In genomic region chr11:67269401-67270255, GRCh38 we compare ENCODE assay signal across 8 cellular contexts. TPM values are rescaled to one million over a fixed set of nuclear protein-coding genes. Genes with fewer than 3 reads are reported as not detected.
DNase-seq lines count a peak whose midpoint lies in the region; ATAC-seq, FAIRE-seq and TF ChIP-seq lines count a peak whose summit lies in the region.

No MANE protein-coding gene starts in this region.

- in situ Hi-C loops in astrocyte of the cerebellum (cut with HindIII; ENCODE audit: low sequenced_read_pairs) (no loop called here), HepG2 (cut with HindIII; ENCODE audit: extremely low pct_ligation_motif_present, low pct_unique_long_range_greater_than_20kb) (no loop called here), transverse colon (cut with MboI; ENCODE audit: low pct_ligation_motif_present in 1 of 4, low pct_unique_long_range_greater_than_20kb in 1 of 4, low sequenced_read_pairs in 3 of 4) (loop anchor here in 2 of 4 donors (5.0 to 25.0 kb wide), 2 partner anchors 48 to 118 kb away; partner anchors contain the start of gene RAD9A (in 1 of the 2))

- H3K27ac ChIP-seq in HepG2 (ENCODE audit: extremely low read length, insufficient read depth, low read length): no peak overlapping the region
- H3K27ac ChIP-seq in transverse colon: peak overlapping the region; percentile 95 to 98 (median 97)

- FAIRE-seq in HepG2 (lab: Jason Lieb, UNC): no peak

- H3K4me1 Mint-ChIP-seq in activated CD4-positive, alpha-beta T cell treated with anti-CD3 and anti-CD28 coated beads for 36 hours: peaks cover 78% of the 10 kb centered on the region

- TF ChIP-seq CTCF in astrocyte of the cerebellum (IDR thresholded peaks at IDR 0.05; ENCODE audit: low read depth, low read length, missing control alignments): no peak
- no peak for TF ChIP-seq CTCF in HepG2 (CRISPR knock-in tag; IDR thresholded peaks at IDR 0.05)
- no peak for TF ChIP-seq CTCF in transverse colon (IDR thresholded peaks at IDR 0.05)

- peaks cover 47% of the 10 kb centered on the region for H3K4me1 ChIP-seq in HepG2 (ENCODE audit: insufficient read depth, low read length)
- H3K4me1 ChIP-seq in transverse colon: peaks cover 47 to 81% (median 72%) of the 10 kb centered on the region in 4 donors

- H3K36me3 Mint-ChIP-seq in activated CD4-positive, alpha-beta T cell treated with anti-CD3 and anti-CD28 coated beads for 36 hours (ENCODE audit: low read depth): peaks cover 58% of the 10 kb centered on the region

- intact Hi-C loops in activated CD4-positive, alpha-beta T cell treated with anti-CD3 and anti-CD28 coated beads for 36 hours (cut with DNase I, micrococcal nuclease): loop anchor here (2.0 to 5.0 kb wide), 5 partner anchors 29 to 218 kb away; partner anchors contain the start of genes AIP (in 1 of the 2), PPP1CA (in 1 of the 2) and TBC1D10C (in 1 of the 2)
- intact Hi-C loops in HepG2 (cut with micrococcal nuclease; ENCODE audit: unreplicated experiment): no loop called here
- intact Hi-C loops in transverse colon (cut with DNase I; ENCODE audit: low total_unique reads): loop anchor here (10.0 kb wide), 1 partner anchor 635 kb away; the partner anchor contains the start of gene RBM4

- no peaks in the 10 kb centered on the region for H3K9me3 ChIP-seq in HepG2 (ENCODE audit: low read length)
- H3K9me3 ChIP-seq in transverse colon: no peaks in the 10 kb centered on the region

- H3K4me3 Mint-ChIP-seq in activated CD4-positive, alpha-beta T cell treated with anti-CD3 and anti-CD28 coated beads for 36 hours: peak overlapping the region; percentile 98

- peak overlapping the region; percentile 99 for H3K27ac Mint-ChIP-seq in activated CD4-positive, alpha-beta T cell treated with anti-CD3 and anti-CD28 coated beads for 36 hours

- H3K27me3 ChIP-seq in HepG2 (ENCODE audit: control insufficient read depth in 1 of 2, insufficient read depth in 2 of 2, low read length in 2 of 2): no peaks in the 10 kb centered on the region
- no peaks in the 10 kb centered on the region for H3K27me3 ChIP-seq in transverse colon

- WGBS in HepG2 (ENCODE audit: low lambda C conversion rate): 98% methylated on average over 5 of the region's 15 CpGs
- 10 to 27% methylated on average over 2 to 15 of the region's 15 CpGs for WGBS in transverse colon (ENCODE audit: low coverage in 1 of 2), 2 donors

- 0 out of 2 replicates have a peak overlapping the region, but pooled peaks have one; percentile 1 for H3K9ac ChIP-seq in HepG2 (ENCODE audit: insufficient read depth, low read depth, low read length)

- H2AFZ ChIP-seq in HepG2 (ENCODE audit: low read length): no peak overlapping the region

- BruUV-seq in HepG2 (replicated peaks; lab: Mats Ljungman, UMichigan): no TSS peak

- H3K27me3 Mint-ChIP-seq in activated CD4-positive, alpha-beta T cell treated with anti-CD3 and anti-CD28 coated beads for 36 hours: no peaks in the 10 kb centered on the region

- ATAC-seq in activated CD4-positive, alpha-beta T cell treated with anti-CD3 and anti-CD28 coated beads for 36 hours: no peak
- no peak for ATAC-seq in HepG2
- ATAC-seq in HG03342 (IDR thresholded peaks at IDR 0.05; ENCODE audit: unreplicated experiment): no peak

- H3K36me3 ChIP-seq in HepG2 (replicated peaks in 1 of 2; ENCODE audit: control insufficient read depth in 1 of 2, insufficient read depth in 2 of 2, low read length in 2 of 2): peaks cover 12 to 47% of the 10 kb centered on the region in 2 experiments
- H3K36me3 ChIP-seq in transverse colon: no peaks in the 10 kb centered on the region

- H3K4me3 ChIP-seq in astrocyte of the cerebellum (ENCODE audit: low read depth, low read length) (peak overlapping the region; percentile 0), HepG2 (replicated peaks in 1 of 3; ENCODE audit: insufficient read depth in 1 of 3, low read depth in 2 of 3, low read length in 3 of 3) (no peak overlapping the region), transverse colon (peak overlapping the region in 2 of 4 donors; percentile 21 to 95)

- POLR2A ChIA-PET in activated CD4-positive, alpha-beta T cell treated with anti-CD3 and anti-CD28 coated beads for 36 hours (lab: Charles Lee): interaction anchor here (0.6 to 2.4 kb wide), 5 partner anchors 8 to 637 kb away, joined by 3 to 7 read pairs (median 3); no protein-coding TSS in a partner anchor
- POLR2A ChIA-PET in HepG2 (lab: Yijun Ruan, JAX): interaction anchor here (4.5 kb wide), 1 partner anchor 19 kb away, joined by 19 read pairs; the partner anchor contains the start of gene ANKRD13D

- CTCF ChIA-PET in activated CD4-positive, alpha-beta T cell treated with anti-CD3 and anti-CD28 coated beads for 36 hours (lab: Charles Lee): interaction anchor here (0.8 to 3.1 kb wide), 10 partner anchors 8 to 111 kb away, joined by 3 to 15 read pairs (median 4); no protein-coding TSS in a partner anchor
- CTCF ChIA-PET in HepG2 (lab: Yijun Ruan, JAX; ENCODE audit: low intra/inter-chr PET ratio, low total read pairs): no interaction called here

- TF ChIP-seq RAD21 in HepG2 (CRISPR knock-in tag; IDR thresholded peaks at IDR 0.05): no peak

- peaks cover 68% of the 10 kb centered on the region for H3K79me2 ChIP-seq in HepG2 (ENCODE audit: insufficient read depth, low read length)

- DNase-seq in activated CD4-positive, alpha-beta T cell treated with anti-CD3 and anti-CD28 coated beads for 36 hours: peak; percentile 37
- no peak for DNase-seq in activated CD4-positive, alpha-beta T cell treated with anti-CD3 and anti-CD28 coated beads, Interleukin-2, amount 50 U/mL, for 1 hour
- DNase-seq in astrocyte of the cerebellum (ENCODE audit: low read depth) (no peak), HepG2 (ENCODE audit: low spot score) (no peak), transverse colon (peak; percentile 73), NCI-H2081 treated with DMSO at 0.1 percent for 48 hours (lab: John Stamatoyannopoulos, UW) (no peak), Ammon's horn (ENCODE audit: low spot score) (no peak)

- no peak for TF ChIP-seq POLR2A in HepG2 (IDR thresholded peaks at IDR 0.05; ENCODE audit: insufficient read depth in 1 of 2, low read depth in 2 of 2, low read length in 2 of 2)
- no peak for TF ChIP-seq POLR2A in transverse colon (IDR thresholded peaks at IDR 0.05)

- peak overlapping the region; percentile 2; the same call in 1 of the 2 replicates for H3K4me2 ChIP-seq in HepG2 (ENCODE audit: low read depth, low read length)

- H3K9me3 Mint-ChIP-seq in activated CD4-positive, alpha-beta T cell treated with anti-CD3 and anti-CD28 coated beads for 36 hours (ENCODE audit: low read depth): no peaks in the 10 kb centered on the region

- TF ChIP-seq EP300 in HepG2 (IDR thresholded peaks at IDR 0.05; ENCODE audit: low read depth in 2 of 2, low read length in 2 of 2): no peak
- no peak for TF ChIP-seq EP300 in HepG2 (CRISPR knock-in tag; IDR thresholded peaks at IDR 0.05; ENCODE audit: borderline replicate concordance)
- no peak for TF ChIP-seq EP300 in transverse colon (IDR thresholded peaks at IDR 0.05; ENCODE audit: low read depth)

- peaks cover 35% of the 10 kb centered on the region for H4K20me1 ChIP-seq in HepG2 (ENCODE audit: insufficient read depth, low read length)

RNA-seq across cellular contexts. Expression of gene GRK2, which starts 3.4 kb away (rescaled TPM):
- total RNA-seq in activated CD4-positive, alpha-beta T cell treated with anti-CD3 and anti-CD28 coated beads for 36 hours: 100 to 1,000 TPM; 202 to 241 TPM
- 26.3 and 31.3 TPM in 2 replicates for total RNA-seq in HepG2 (2016; rRNA removed; fragmentation: Illumina TruSeq; extraction: Trizol)
- total RNA-seq in HepG2 (2016; cell fraction: cytosol; rRNA removed; fragmentation: Illumina TruSeq; extraction: Trizol; ENCODE audit: low read depth): 26.5 and 26.8 TPM in 2 replicates
- total RNA-seq in HepG2 (2016; cell fraction: insoluble cytoplasmic fraction; rRNA removed; fragmentation: Illumina TruSeq; extraction: Trizol): 21.7 and 32.4 TPM in 2 replicates
- 46.5 and 47.3 TPM in 2 replicates for total RNA-seq in HepG2 (2016; cell fraction: membrane; rRNA removed; fragmentation: Illumina TruSeq; extraction: Trizol)
- total RNA-seq in HepG2 (2016; cell fraction: nucleus; rRNA removed; fragmentation: Illumina TruSeq; extraction: Trizol): 25.3 and 29.3 TPM in 2 replicates
- 42.4 and 66.8 TPM in 2 replicates for polyA plus RNA-seq in HepG2 (2011; rRNA removed)
- polyA plus RNA-seq in HepG2 (2011; cell fraction: cytosol; rRNA removed): 34.8 and 51.8 TPM in 2 replicates
- 202 and 278 TPM in 2 replicates for polyA plus RNA-seq in HepG2 (2011; cell fraction: nucleus; rRNA removed)
- polyA plus RNA-seq in HepG2 (2012): 39.1 and 39.9 TPM in 2 replicates
- 19.6 and 21.3 TPM in 2 replicates for polyA plus RNA-seq in HepG2 (2016; cell fraction: cytosol; fragmentation: Illumina TruSeq; extraction: Trizol; ENCODE audit: low read depth)
- 24.6 and 30.4 TPM in 2 replicates for polyA plus RNA-seq in HepG2 (2016; cell fraction: insoluble cytoplasmic fraction; fragmentation: Illumina TruSeq; extraction: Trizol; ENCODE audit: low read depth)
- 34.4 and 41.1 TPM in 2 replicates for polyA plus RNA-seq in HepG2 (2016; cell fraction: membrane; fragmentation: Illumina TruSeq; extraction: Trizol; ENCODE audit: low read depth)
- polyA plus RNA-seq in HepG2 (2016; cell fraction: nucleus; fragmentation: Illumina TruSeq; extraction: Trizol; ENCODE audit: insufficient read depth, low read depth): 65.6 and 70.5 TPM in 2 replicates
- 142 and 187 TPM in 2 replicates for polyA minus RNA-seq in HepG2 (2011; rRNA and poly(A)+ RNA removed; ENCODE audit: low replicate concordance)
- polyA minus RNA-seq in HepG2 (2011; cell fraction: cytosol; rRNA and poly(A)+ RNA removed): 39.4 and 40.8 TPM in 2 replicates
- polyA minus RNA-seq in HepG2 (2011; cell fraction: nucleus; rRNA and poly(A)+ RNA removed): 41.1 and 50.2 TPM in 2 replicates
- total RNA-seq in transverse colon: 100 to 1,000 TPM; 104 to 294 (median 160) TPM

RNA-seq across cellular contexts. Expression of gene ANKRD13D, which starts 19.5 kb away (rescaled TPM):
- total RNA-seq in activated CD4-positive, alpha-beta T cell treated with anti-CD3 and anti-CD28 coated beads for 36 hours: 10 to 100 TPM; 44.9 to 69.5 TPM
- total RNA-seq in HepG2 (2016; rRNA removed; fragmentation: Illumina TruSeq; extraction: Trizol) (4.8 and 18.6 TPM in 2 replicates), transverse colon (100 to 1,000 TPM in 1 of 4 donors, 10 to 100 TPM in 3; 19.7 to 194 (median 54.5) TPM)
- 27.6 and 29.6 TPM in 2 replicates for total RNA-seq in HepG2 (2016; cell fraction: cytosol; rRNA removed; fragmentation: Illumina TruSeq; extraction: Trizol; ENCODE audit: low read depth)
- total RNA-seq in HepG2 (2016; cell fraction: insoluble cytoplasmic fraction; rRNA removed; fragmentation: Illumina TruSeq; extraction: Trizol): 5.9 and 17.7 TPM in 2 replicates
- 13.2 and 14.7 TPM in 2 replicates for total RNA-seq in HepG2 (2016; cell fraction: membrane; rRNA removed; fragmentation: Illumina TruSeq; extraction: Trizol)
- total RNA-seq in HepG2 (2016; cell fraction: nucleus; rRNA removed; fragmentation: Illumina TruSeq; extraction: Trizol): 26.2 and 27.8 TPM in 2 replicates
- 27.3 and 35.5 TPM in 2 replicates for polyA plus RNA-seq in HepG2 (2011; rRNA removed)
- 14.4 and 20.5 TPM in 2 replicates for polyA plus RNA-seq in HepG2 (2011; cell fraction: cytosol; rRNA removed)
- 139 and 163 TPM in 2 replicates for polyA plus RNA-seq in HepG2 (2011; cell fraction: nucleus; rRNA removed)
- polyA plus RNA-seq in HepG2 (2012): 9.7 and 17.4 TPM in 2 replicates
- 7.4 TPM in 2 replicates for polyA plus RNA-seq in HepG2 (2016; cell fraction: cytosol; fragmentation: Illumina TruSeq; extraction: Trizol; ENCODE audit: low read depth)
- polyA plus RNA-seq in HepG2 (2016; cell fraction: insoluble cytoplasmic fraction; fragmentation: Illumina TruSeq; extraction: Trizol; ENCODE audit: low read depth): 5.1 and 7.5 TPM in 2 replicates
- polyA plus RNA-seq in HepG2 (2016; cell fraction: membrane; fragmentation: Illumina TruSeq; extraction: Trizol; ENCODE audit: low read depth): 10.9 and 11.1 TPM in 2 replicates
- polyA plus RNA-seq in HepG2 (2016; cell fraction: nucleus; fragmentation: Illumina TruSeq; extraction: Trizol; ENCODE audit: insufficient read depth, low read depth): 77.4 and 86.1 TPM in 2 replicates
- 27.0 and 38.7 TPM in 2 replicates for polyA minus RNA-seq in HepG2 (2011; rRNA and poly(A)+ RNA removed; ENCODE audit: low replicate concordance)
- polyA minus RNA-seq in HepG2 (2011; cell fraction: cytosol; rRNA and poly(A)+ RNA removed): 4.4 and 7.0 TPM in 2 replicates
- 38.2 and 45.5 TPM in 2 replicates for polyA minus RNA-seq in HepG2 (2011; cell fraction: nucleus; rRNA and poly(A)+ RNA removed)

RNA-seq across cellular contexts. Expression of gene SSH3, which starts 33.7 kb away (rescaled TPM):
- total RNA-seq in activated CD4-positive, alpha-beta T cell treated with anti-CD3 and anti-CD28 coated beads for 36 hours: 10 to 100 TPM in 1 of 2 experiments, 1 to 10 TPM in 1; 6.0 to 11.1 TPM
- total RNA-seq in HepG2 (2016; rRNA removed; fragmentation: Illumina TruSeq; extraction: Trizol) (7.5 and 12.4 TPM in 2 replicates), transverse colon (100 to 1,000 TPM in 2 of 4 donors, 10 to 100 TPM in 2; 73.0 to 174 (median 123) TPM)
- 2.6 and 4.3 TPM in 2 replicates for total RNA-seq in HepG2 (2016; cell fraction: cytosol; rRNA removed; fragmentation: Illumina TruSeq; extraction: Trizol; ENCODE audit: low read depth)
- 5.5 and 11.6 TPM in 2 replicates for total RNA-seq in HepG2 (2016; cell fraction: insoluble cytoplasmic fraction; rRNA removed; fragmentation: Illumina TruSeq; extraction: Trizol)
- total RNA-seq in HepG2 (2016; cell fraction: membrane; rRNA removed; fragmentation: Illumina TruSeq; extraction: Trizol): 5.3 and 7.4 TPM in 2 replicates
- 13.3 and 15.7 TPM in 2 replicates for total RNA-seq in HepG2 (2016; cell fraction: nucleus; rRNA removed; fragmentation: Illumina TruSeq; extraction: Trizol)
- polyA plus RNA-seq in HepG2 (2011; rRNA removed): 18.6 and 18.8 TPM in 2 replicates
- polyA plus RNA-seq in HepG2 (2011; cell fraction: cytosol; rRNA removed): 5.6 and 8.3 TPM in 2 replicates
- polyA plus RNA-seq in HepG2 (2011; cell fraction: nucleus; rRNA removed): 74.8 and 103 TPM in 2 replicates
- 15.3 and 17.6 TPM in 2 replicates for polyA plus RNA-seq in HepG2 (2012)
- polyA plus RNA-seq in HepG2 (2016; cell fraction: cytosol; fragmentation: Illumina TruSeq; extraction: Trizol; ENCODE audit: low read depth): 4.4 and 5.1 TPM in 2 replicates
- polyA plus RNA-seq in HepG2 (2016; cell fraction: insoluble cytoplasmic fraction; fragmentation: Illumina TruSeq; extraction: Trizol; ENCODE audit: low read depth): 8.5 and 13.0 TPM in 2 replicates
- polyA plus RNA-seq in HepG2 (2016; cell fraction: membrane; fragmentation: Illumina TruSeq; extraction: Trizol; ENCODE audit: low read depth): 7.7 and 10.7 TPM in 2 replicates
- 31.0 and 36.7 TPM in 2 replicates for polyA plus RNA-seq in HepG2 (2016; cell fraction: nucleus; fragmentation: Illumina TruSeq; extraction: Trizol; ENCODE audit: insufficient read depth, low read depth)
- 9.3 and 33.1 TPM in 2 replicates for polyA minus RNA-seq in HepG2 (2011; rRNA and poly(A)+ RNA removed; ENCODE audit: low replicate concordance)
- 5.9 and 7.6 TPM in 2 replicates for polyA minus RNA-seq in HepG2 (2011; cell fraction: cytosol; rRNA and poly(A)+ RNA removed)
- 12.7 and 14.4 TPM in 2 replicates for polyA minus RNA-seq in HepG2 (2011; cell fraction: nucleus; rRNA and poly(A)+ RNA removed)

Comparison
In these comparisons a context has a peak if more than half of its experiments do, and no peak if none do; other contexts are left out.
1. DNase-seq: peak in activated CD4-positive, alpha-beta T cell treated with anti-CD3 and anti-CD28 coated beads for 36 hours (single experiment) and transverse colon (single experiment); none in activated CD4-positive, alpha-beta T cell treated with anti-CD3 and anti-CD28 coated beads, Interleukin-2, amount 50 U/mL, for 1 hour (single experiment), astrocyte of the cerebellum (single experiment), HepG2 (single experiment), NCI-H2081 treated with DMSO at 0.1 percent for 48 hours (single experiment) and Ammon's horn (single experiment).